In the genomic region with DNA sequence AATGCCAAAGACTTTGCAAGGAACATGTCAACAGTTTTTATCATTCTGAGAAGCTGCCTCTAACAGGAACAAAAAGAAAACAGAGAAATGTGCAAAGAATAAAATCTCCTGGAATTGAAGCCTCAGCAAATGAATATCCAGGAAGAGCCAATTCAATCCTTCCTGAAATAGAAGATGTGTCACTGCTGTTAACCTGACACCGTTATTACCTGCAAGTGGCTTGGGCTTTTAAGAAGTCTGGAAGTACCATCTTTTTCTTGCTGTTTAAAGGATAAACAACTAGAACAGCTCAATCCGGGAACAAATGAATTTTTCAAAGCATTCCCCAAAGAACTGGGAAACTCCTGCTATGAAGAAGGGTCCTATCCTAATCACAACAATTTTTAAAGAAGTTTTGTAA, we compare ENCODE assay signal across 27 cellular contexts.
"Had no signal": no experiment of that assay in that cellular context is flagged by ENCODE, and none has a peak within 500 bp of the region (broad histone marks: within the 10 kb centered on the region; RNA-seq: fewer than 3 reads in every experiment).

No MANE protein-coding gene starts in this region.

- H3K9me3 ChIP-seq: body of pancreas, mucosa of descending colon, neutrophil, upper lobe of right lung had no signal

- ATAC-seq: activated T-cell treated with anti-CD3 and anti-CD28 coated beads, Interleukin-2, amount 50 U/mL, for 72 hours; body of pancreas; left ventricle myocardium superior; mucosa of descending colon; sciatic nerve; stimulated activated effector memory CD8-positive, alpha-beta T cell treated with anti-CD3 and anti-CD28 coated beads, Interleukin-12 subunit alpha, Interleukin-12 subunit beta, amount 100 ng/mL, for 72 hours; upper lobe of right lung had no signal

- H3K36me3 ChIP-seq: esophagus squamous epithelium, neutrophil, upper lobe of right lung had no signal

- H3K27me3 ChIP-seq: body of pancreas, hepatocyte had no signal

- H3K4me3 ChIP-seq: body of pancreas, esophagus squamous epithelium, hepatocyte, mucosa of descending colon, upper lobe of right lung had no signal

- H3K9me3 Mint-ChIP-seq: stimulated activated effector memory CD8-positive, alpha-beta T cell treated with anti-CD3 and anti-CD28 coated beads, Interleukin-12 subunit alpha, Interleukin-12 subunit beta, amount 100 ng/mL, for 72 hours; stimulated activated naive CD8-positive, alpha-beta T cell treated with anti-CD3 and anti-CD28 coated beads, Interleukin-15, Interleukin-2, amounts not matched to agents 100 ng/mL and 50 ng/mL, for 24 hours; T-helper 2 cell treated with Interferon-gamma antibody and Interleukin-4, amounts not matched to agents 5 μg/mL and 100 μg/mL, for 36 hours had no signal

- H3K27ac Mint-ChIP-seq: activated naive CD8-positive, alpha-beta T cell; activated T-cell treated with anti-CD3 and anti-CD28 coated beads, Interleukin-2, amount 50 U/mL, for 72 hours; stimulated activated effector memory CD8-positive, alpha-beta T cell treated with anti-CD3 and anti-CD28 coated beads, Interleukin-12 subunit alpha, Interleukin-12 subunit beta, amount 100 ng/mL, for 72 hours; stimulated activated naive CD8-positive, alpha-beta T cell treated with anti-CD3 and anti-CD28 coated beads, Interleukin-15, Interleukin-2, amounts not matched to agents 100 ng/mL and 50 ng/mL, for 24 hours; T-helper 2 cell treated with Interferon-gamma antibody and Interleukin-4, amounts not matched to agents 5 μg/mL and 100 μg/mL, for 36 hours had no signal

- H3K36me3 Mint-ChIP-seq: activated naive CD8-positive, alpha-beta T cell; stimulated activated effector memory CD8-positive, alpha-beta T cell treated with anti-CD3 and anti-CD28 coated beads, Interleukin-12 subunit alpha, Interleukin-12 subunit beta, amount 100 ng/mL, for 72 hours had no signal

- H3K4me1 Mint-ChIP-seq: stimulated activated effector memory CD8-positive, alpha-beta T cell treated with anti-CD3 and anti-CD28 coated beads, Interleukin-12 subunit alpha, Interleukin-12 subunit beta, amount 100 ng/mL, for 72 hours had no signal

- H3K4me3 Mint-ChIP-seq: activated naive CD8-positive, alpha-beta T cell; activated T-cell treated with anti-CD3 and anti-CD28 coated beads, Interleukin-2, amount 50 U/mL, for 72 hours; nephron; stimulated activated effector memory CD8-positive, alpha-beta T cell treated with anti-CD3 and anti-CD28 coated beads, Interleukin-12 subunit alpha, Interleukin-12 subunit beta, amount 100 ng/mL, for 72 hours; stimulated activated naive CD8-positive, alpha-beta T cell treated with anti-CD3 and anti-CD28 coated beads, Interleukin-15, Interleukin-2, amounts not matched to agents 100 ng/mL and 50 ng/mL, for 24 hours; T-helper 2 cell treated with Interferon-gamma antibody and Interleukin-4, amounts not matched to agents 5 μg/mL and 100 μg/mL, for 36 hours had no signal

- H3K4me1 ChIP-seq: body of pancreas, esophagus squamous epithelium, upper lobe of right lung had no signal

- DNase-seq: activated CD4-positive, alpha-beta T cell treated with anti-CD3 and anti-CD28 coated beads for 4 hours; activated CD4-positive, alpha-beta T cell treated with anti-CD3 and anti-CD28 coated beads, Interleukin-2, amount 50 U/mL, for 4 hours; activated naive CD4-positive, alpha-beta T cell; activated T-cell treated with anti-CD3 and anti-CD28 coated beads for 4 hours; activated T-cell treated with anti-CD3 and anti-CD28 coated beads, Interleukin-2, amount 50 U/mL, for 72 hours; anterior cingulate cortex; body of pancreas; dermis blood vessel endothelial cell; effector CD4-positive, alpha-beta T cell; esophagus squamous epithelium; foreskin melanocyte; islet precursor cell; left ventricle myocardium superior; mucosa of descending colon; retina; small intestine; stimulated activated CD4-positive, alpha-beta T cell treated with anti-CD3 and anti-CD28 coated beads, Interleukin-4, amount 100 ng/mL, for 24 hours; substantia nigra; upper lobe of right lung had no signal

- H3K27ac ChIP-seq: body of pancreas, hepatocyte, neutrophil, upper lobe of right lung had no signal
